In the genomic region with DNA sequence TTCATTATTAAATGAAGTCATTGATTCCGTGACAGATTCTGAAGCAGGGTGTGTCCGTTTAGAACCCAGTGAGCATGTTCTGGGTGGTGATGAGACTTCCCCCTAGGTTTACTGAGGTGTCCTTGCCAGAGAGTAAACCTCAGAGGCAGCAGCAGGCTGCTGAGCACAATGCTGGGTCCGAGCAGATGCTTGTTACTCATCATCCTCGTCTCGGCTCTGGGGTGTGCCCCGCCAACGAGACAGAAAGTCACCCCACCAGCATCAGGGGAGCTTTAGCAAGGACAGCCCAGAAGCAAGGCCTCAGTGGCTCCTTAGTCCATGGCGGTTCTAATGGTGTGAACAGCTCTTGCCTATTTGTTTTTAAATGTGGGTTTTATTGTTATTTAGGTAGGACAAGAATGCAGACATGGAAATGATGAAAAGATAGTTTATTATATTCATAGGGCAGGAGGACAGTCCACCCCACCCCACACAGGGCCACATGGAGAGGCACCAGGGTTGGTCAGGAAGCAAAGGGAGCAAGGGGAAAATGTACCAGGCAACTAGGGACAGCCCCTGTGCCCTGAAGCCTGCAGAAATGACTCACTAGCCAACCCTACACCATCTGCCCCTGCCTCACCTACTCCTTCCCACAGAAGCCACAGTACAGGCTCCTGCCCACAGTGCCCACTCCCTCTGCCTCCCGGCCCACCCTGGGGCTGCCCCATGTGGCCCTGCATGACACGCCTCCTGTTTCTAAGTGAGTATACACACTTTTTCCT, we compare ENCODE assay signal across 10 cellular contexts. TPM values are rescaled to one million over a fixed set of nuclear protein-coding genes. Genes with fewer than 3 reads are reported as not detected.
A peak's percentile ranks its signal among the peaks of the same experiment; 100 is the strongest.
DNase-seq lines count a peak whose midpoint lies in the region; ATAC-seq and TF ChIP-seq lines count a peak whose summit lies in the region.
"Not testable (repeated sequence)": the region's sequence is repeated elsewhere in the genome, so short reads cannot be mapped to it uniquely, and the experiment has no call there.
"Had no signal": no experiment of that assay in that cellular context is flagged by ENCODE, and none has a peak within 500 bp of the region (broad histone marks: within the 10 kb centered on the region; RNA-seq: fewer than 3 reads in every experiment).

No MANE protein-coding gene starts in this region.

- DNase-seq in CD14-positive monocyte (ENCODE audit: low spot score), result peak; percentile 19
- peak; percentile 66 for DNase-seq in activated CD8-positive, alpha-beta memory T cell treated with anti-CD3 and anti-CD28 coated beads for 24 hours
- DNase-seq in effector memory CD8-positive, alpha-beta T cell, result not testable (repeated sequence)
- peak in 2 of 3 donors; percentile 4 to 12 for DNase-seq in stimulated activated CD4-positive, alpha-beta T cell treated with anti-CD3 and anti-CD28 coated beads, Interleukin-12 subunit alpha, Interleukin-12 subunit beta, amount 100 ng/mL, for 48 hours (ENCODE audit: low read depth in 2 of 3, low spot score in 1 of 3)

- not testable (repeated sequence) for H3K9me3 Mint-ChIP-seq in CD14-positive monocyte; effector memory CD8-positive, alpha-beta T cell

- TF ChIP-seq CTCF in CD14-positive monocyte (IDR thresholded peaks at IDR 0.05), result not testable (repeated sequence)

- H3K4me3 Mint-ChIP-seq in CD14-positive monocyte; effector memory CD8-positive, alpha-beta T cell: not testable (repeated sequence)

- H3K4me1 Mint-ChIP-seq in CD14-positive monocyte; effector memory CD8-positive, alpha-beta T cell (ENCODE audit: low read depth in 2 of 2): not testable (repeated sequence)

- intact Hi-C loops in CD14-positive monocyte (cut with micrococcal nuclease), result not testable (repeated sequence)

- H3K36me3 Mint-ChIP-seq in CD14-positive monocyte; effector memory CD8-positive, alpha-beta T cell (ENCODE audit: insufficient read depth): not testable (repeated sequence)

- H3K27me3 Mint-ChIP-seq in CD14-positive monocyte (ENCODE audit: low read depth in 3 of 3); effector memory CD8-positive, alpha-beta T cell: not testable (repeated sequence)

- H3K27ac Mint-ChIP-seq in CD14-positive monocyte; effector memory CD8-positive, alpha-beta T cell: not testable (repeated sequence)

- ATAC-seq in GM19023 (IDR thresholded peaks at IDR 0.05; ENCODE audit: unreplicated experiment), result peak; percentile 88
- ATAC-seq in GM21717 (IDR thresholded peaks at IDR 0.05; ENCODE audit: unreplicated experiment), result peak; percentile 82
- ATAC-seq in HG02981 (IDR thresholded peaks at IDR 0.05; ENCODE audit: unreplicated experiment), result peak; percentile 64
- ATAC-seq in HG03469 (IDR thresholded peaks at IDR 0.05; ENCODE audit: unreplicated experiment), result peak; percentile 88
- peak; percentile 85 for ATAC-seq in effector memory CD8-positive, alpha-beta T cell (replicated peaks)

RNA-seq across cellular contexts. Expression of a gene that starts 10.5 kb away (rescaled TPM):
- not detected for polyA plus RNA-seq in CD14-positive monocyte
- polyA plus RNA-seq: esophagus had no signal

RNA-seq across cellular contexts. Expression of a gene that starts 22.4 kb away (rescaled TPM):
- polyA plus RNA-seq in CD14-positive monocyte, result not detected
- polyA plus RNA-seq: esophagus, stomach had no signal
